1 cellular context compared by ENCODE assay signal in the genomic region with DNA sequence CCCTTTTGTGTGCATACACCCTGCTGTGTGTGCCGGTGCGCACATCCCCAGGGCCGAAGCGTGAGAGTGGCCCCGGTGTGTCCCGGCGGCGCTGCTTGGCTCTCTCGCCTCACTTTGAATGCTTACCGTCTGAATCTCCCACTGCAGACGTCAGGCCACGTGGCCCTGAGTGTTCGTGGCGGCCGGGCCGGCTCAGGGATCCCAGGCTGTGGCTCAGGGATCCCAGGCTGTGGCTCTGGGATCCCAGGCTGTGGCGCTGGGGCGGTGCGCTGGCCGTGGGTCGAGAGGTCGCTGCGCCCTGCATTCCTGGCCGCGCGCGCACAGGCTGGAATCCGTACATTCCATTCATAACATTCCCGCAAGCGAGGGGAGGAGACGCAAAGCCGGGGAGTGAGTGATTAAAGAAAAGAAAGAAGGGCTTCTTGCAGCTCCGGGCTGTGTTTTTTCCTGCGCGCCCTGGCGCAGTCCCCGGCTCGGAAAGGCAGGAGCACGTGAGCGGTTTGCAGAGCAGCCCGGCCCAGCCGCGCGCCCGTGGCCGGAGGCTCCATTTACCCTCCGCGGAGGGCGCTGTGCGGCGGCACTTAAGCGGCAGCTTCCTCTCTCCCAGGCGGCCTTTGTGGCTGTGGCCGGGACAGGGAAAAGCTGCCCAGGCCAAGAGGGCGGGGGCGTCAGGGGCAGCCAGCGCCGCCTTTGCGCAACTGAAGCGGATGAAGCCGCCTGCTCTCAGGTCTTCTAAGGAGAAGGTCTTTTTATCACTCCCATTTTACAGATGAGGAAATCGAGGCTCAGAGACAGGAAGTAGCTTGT.
TF ChIP-seq lines count a peak whose summit lies in the region.

No MANE protein-coding gene starts in this region.

TF ChIP-seq in HepG2, 621 proteins besides CTCF, POLR2A, EP300 and RAD21 (continued from another document):
- TF ChIP-seq SOX6 (IDR thresholded peaks at IDR 0.05): no peak
- peak; percentile 82 for TF ChIP-seq SOX6 (CRISPR knock-in tag; IDR thresholded peaks at IDR 0.05)
- peak; percentile 85; the same call in 1 of the 2 replicates for TF ChIP-seq KDM3A (CRISPR knock-in tag; IDR thresholded peaks at IDR 0.05; ENCODE audit: low read depth)
- no peak for TF ChIP-seq ZNF570 (CRISPR knock-in tag; IDR thresholded peaks at IDR 0.05; ENCODE audit: borderline replicate concordance)
- TF ChIP-seq HIVEP1 (CRISPR knock-in tag; IDR thresholded peaks at IDR 0.05): peak; percentile 83
- peak; percentile 34; the same call in 1 of the 2 replicates for TF ChIP-seq DPF2 (CRISPR knock-in tag; IDR thresholded peaks at IDR 0.05; ENCODE audit: borderline replicate concordance, low read depth)
- peak; percentile 44; the same call in 1 of the 2 replicates for TF ChIP-seq NR2F6 (IDR thresholded peaks at IDR 0.05)
- peak; percentile 87 for TF ChIP-seq NR2F6 (CRISPR knock-in tag; IDR thresholded peaks at IDR 0.05)
- TF ChIP-seq ZNF350 (CRISPR knock-in tag; IDR thresholded peaks at IDR 0.05; ENCODE audit: borderline replicate concordance, low read depth): peak; percentile 84; the same call in 1 of the 2 replicates
- TF ChIP-seq ZFP90 (CRISPR knock-in tag; IDR thresholded peaks at IDR 0.05; ENCODE audit: borderline replicate concordance): no peak
- peak; percentile 32; the same call in 1 of the 2 replicates for TF ChIP-seq SP5 (CRISPR knock-in tag; IDR thresholded peaks at IDR 0.05; ENCODE audit: borderline replicate concordance, low read depth)
- no peak for TF ChIP-seq SATB2 (CRISPR knock-in tag; IDR thresholded peaks at IDR 0.05)
- TF ChIP-seq, protein P1, sequence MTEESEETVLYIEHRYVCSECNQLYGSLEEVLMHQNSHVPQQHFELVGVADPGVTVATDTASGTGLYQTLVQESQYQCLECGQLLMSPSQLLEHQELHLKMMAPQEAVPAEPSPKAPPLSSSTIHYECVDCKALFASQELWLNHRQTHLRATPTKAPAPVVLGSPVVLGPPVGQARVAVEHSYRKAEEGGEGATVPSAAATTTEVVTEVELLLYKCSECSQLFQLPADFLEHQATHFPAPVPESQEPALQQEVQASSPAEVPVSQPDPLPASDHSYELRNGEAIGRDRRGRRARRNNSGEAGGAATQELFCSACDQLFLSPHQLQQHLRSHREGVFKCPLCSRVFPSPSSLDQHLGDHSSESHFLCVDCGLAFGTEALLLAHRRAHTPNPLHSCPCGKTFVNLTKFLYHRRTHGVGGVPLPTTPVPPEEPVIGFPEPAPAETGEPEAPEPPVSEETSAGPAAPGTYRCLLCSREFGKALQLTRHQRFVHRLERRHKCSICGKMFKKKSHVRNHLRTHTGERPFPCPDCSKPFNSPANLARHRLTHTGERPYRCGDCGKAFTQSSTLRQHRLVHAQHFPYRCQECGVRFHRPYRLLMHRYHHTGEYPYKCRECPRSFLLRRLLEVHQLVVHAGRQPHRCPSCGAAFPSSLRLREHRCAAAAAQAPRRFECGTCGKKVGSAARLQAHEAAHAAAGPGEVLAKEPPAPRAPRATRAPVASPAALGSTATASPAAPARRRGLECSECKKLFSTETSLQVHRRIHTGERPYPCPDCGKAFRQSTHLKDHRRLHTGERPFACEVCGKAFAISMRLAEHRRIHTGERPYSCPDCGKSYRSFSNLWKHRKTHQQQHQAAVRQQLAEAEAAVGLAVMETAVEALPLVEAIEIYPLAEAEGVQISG (CRISPR knock-in tag; IDR thresholded peaks at IDR 0.05): peak; percentile 65; the same call in 1 of the 2 replicates
- TF ChIP-seq, protein P2, sequence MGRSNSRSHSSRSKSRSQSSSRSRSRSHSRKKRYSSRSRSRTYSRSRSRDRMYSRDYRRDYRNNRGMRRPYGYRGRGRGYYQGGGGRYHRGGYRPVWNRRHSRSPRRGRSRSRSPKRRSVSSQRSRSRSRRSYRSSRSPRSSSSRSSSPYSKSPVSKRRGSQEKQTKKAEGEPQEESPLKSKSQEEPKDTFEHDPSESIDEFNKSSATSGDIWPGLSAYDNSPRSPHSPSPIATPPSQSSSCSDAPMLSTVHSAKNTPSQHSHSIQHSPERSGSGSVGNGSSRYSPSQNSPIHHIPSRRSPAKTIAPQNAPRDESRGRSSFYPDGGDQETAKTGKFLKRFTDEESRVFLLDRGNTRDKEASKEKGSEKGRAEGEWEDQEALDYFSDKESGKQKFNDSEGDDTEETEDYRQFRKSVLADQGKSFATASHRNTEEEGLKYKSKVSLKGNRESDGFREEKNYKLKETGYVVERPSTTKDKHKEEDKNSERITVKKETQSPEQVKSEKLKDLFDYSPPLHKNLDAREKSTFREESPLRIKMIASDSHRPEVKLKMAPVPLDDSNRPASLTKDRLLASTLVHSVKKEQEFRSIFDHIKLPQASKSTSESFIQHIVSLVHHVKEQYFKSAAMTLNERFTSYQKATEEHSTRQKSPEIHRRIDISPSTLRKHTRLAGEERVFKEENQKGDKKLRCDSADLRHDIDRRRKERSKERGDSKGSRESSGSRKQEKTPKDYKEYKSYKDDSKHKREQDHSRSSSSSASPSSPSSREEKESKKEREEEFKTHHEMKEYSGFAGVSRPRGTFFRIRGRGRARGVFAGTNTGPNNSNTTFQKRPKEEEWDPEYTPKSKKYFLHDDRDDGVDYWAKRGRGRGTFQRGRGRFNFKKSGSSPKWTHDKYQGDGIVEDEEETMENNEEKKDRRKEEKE (IDR thresholded peaks at IDR 0.05): no peak
- TF ChIP-seq, protein P3, sequence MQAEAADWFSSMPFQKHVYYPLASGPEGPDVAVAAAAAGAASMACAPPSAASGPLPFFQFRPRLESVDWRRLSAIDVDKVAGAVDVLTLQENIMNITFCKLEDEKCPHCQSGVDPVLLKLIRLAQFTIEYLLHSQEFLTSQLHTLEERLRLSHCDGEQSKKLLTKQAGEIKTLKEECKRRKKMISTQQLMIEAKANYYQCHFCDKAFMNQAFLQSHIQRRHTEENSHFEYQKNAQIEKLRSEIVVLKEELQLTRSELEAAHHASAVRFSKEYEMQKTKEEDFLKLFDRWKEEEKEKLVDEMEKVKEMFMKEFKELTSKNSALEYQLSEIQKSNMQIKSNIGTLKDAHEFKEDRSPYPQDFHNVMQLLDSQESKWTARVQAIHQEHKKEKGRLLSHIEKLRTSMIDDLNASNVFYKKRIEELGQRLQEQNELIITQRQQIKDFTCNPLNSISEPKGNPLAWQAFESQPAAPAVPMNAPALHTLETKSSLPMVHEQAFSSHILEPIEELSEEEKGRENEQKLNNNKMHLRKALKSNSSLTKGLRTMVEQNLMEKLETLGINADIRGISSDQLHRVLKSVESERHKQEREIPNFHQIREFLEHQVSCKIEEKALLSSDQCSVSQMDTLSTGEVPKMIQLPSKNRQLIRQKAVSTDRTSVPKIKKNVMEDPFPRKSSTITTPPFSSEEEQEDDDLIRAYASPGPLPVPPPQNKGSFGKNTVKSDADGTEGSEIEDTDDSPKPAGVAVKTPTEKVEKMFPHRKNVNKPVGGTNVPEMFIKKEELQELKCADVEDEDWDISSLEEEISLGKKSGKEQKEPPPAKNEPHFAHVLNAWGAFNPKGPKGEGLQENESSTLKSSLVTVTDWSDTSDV (CRISPR knock-in tag; IDR thresholded peaks at IDR 0.05): 0 out of 2 replicates have a peak, but pooled peaks have one; percentile 30
- TF ChIP-seq, protein P4, sequence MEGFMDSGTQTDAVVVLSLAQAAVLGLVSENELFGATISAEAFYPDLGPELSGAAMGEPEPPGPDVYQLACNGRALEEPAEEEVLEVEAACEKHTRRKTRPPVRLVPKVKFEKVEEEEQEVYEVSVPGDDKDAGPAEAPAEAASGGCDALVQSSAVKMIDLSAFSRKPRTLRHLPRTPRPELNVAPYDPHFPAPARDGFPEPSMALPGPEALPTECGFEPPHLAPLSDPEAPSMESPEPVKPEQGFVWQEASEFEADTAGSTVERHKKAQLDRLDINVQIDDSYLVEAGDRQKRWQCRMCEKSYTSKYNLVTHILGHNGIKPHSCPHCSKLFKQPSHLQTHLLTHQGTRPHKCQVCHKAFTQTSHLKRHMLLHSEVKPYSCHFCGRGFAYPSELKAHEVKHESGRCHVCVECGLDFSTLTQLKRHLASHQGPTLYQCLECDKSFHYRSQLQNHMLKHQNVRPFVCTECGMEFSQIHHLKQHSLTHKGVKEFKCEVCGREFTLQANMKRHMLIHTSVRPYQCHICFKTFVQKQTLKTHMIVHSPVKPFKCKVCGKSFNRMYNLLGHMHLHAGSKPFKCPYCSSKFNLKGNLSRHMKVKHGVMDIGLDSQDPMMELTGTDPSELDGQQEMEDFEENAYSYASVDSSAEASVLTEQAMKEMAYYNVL (CRISPR knock-in tag; IDR thresholded peaks at IDR 0.05; ENCODE audit: borderline replicate concordance): peak; percentile 97
- TF ChIP-seq, protein P5, sequence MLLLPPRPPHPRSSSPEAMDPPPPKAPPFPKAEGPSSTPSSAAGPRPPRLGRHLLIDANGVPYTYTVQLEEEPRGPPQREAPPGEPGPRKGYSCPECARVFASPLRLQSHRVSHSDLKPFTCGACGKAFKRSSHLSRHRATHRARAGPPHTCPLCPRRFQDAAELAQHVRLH (CRISPR knock-in tag; IDR thresholded peaks at IDR 0.05; ENCODE audit: borderline replicate concordance, low read depth): 0 out of 2 replicates have a peak, but pooled peaks have one; percentile 32
- TF ChIP-seq, protein P6, sequence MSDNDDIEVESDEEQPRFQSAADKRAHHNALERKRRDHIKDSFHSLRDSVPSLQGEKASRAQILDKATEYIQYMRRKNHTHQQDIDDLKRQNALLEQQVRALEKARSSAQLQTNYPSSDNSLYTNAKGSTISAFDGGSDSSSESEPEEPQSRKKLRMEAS (IDR thresholded peaks at IDR 0.05): peak; percentile 53; the same call in 1 of the 2 replicates
- TF ChIP-seq, protein P7, sequence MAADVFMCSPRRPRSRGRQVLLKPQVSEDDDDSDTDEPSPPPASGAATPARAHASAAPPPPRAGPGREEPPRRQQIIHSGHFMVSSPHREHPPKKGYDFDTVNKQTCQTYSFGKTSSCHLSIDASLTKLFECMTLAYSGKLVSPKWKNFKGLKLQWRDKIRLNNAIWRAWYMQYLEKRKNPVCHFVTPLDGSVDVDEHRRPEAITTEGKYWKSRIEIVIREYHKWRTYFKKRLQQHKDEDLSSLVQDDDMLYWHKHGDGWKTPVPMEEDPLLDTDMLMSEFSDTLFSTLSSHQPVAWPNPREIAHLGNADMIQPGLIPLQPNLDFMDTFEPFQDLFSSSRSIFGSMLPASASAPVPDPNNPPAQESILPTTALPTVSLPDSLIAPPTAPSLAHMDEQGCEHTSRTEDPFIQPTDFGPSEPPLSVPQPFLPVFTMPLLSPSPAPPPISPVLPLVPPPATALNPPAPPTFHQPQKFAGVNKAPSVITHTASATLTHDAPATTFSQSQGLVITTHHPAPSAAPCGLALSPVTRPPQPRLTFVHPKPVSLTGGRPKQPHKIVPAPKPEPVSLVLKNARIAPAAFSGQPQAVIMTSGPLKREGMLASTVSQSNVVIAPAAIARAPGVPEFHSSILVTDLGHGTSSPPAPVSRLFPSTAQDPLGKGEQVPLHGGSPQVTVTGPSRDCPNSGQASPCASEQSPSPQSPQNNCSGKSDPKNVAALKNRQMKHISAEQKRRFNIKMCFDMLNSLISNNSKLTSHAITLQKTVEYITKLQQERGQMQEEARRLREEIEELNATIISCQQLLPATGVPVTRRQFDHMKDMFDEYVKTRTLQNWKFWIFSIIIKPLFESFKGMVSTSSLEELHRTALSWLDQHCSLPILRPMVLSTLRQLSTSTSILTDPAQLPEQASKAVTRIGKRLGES (CRISPR knock-in tag; IDR thresholded peaks at IDR 0.05; ENCODE audit: borderline replicate concordance): no peak
- TF ChIP-seq HCFC1 (IDR thresholded peaks at IDR 0.05; ENCODE audit: low read depth, low read length): no peak
TF ChIP-seq in HepG2: peak in this region for 184.
